Comparison of ENCODE assay signal across 28 cellular contexts in the genomic region with DNA sequence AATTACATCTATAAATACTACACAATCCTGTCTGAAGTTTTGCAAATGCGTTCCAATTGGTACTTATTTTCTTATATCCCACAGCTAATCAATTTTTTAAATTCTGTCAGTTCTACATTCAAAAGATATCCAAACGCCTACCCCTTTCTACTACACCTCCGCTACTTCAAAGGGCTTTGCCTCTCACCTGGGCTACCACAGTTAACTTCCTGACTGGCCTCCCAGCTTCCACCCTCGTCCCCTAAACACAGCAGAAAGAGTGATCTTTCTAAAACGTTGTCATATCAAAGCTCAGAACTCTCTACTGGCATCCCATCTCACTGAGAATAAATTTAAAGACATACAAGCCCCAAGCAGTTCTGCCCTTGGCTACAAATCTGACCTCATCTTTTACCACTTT.
"Had no signal": no experiment of that assay in that cellular context is flagged by ENCODE, and none has a peak within 500 bp of the region (broad histone marks: within the 10 kb centered on the region; RNA-seq: fewer than 3 reads in every experiment).

No MANE protein-coding gene starts in this region.

- ATAC-seq: esophagus mucosa; gastrocnemius medialis; left lobe of liver; natural killer cell treated with Interleukin-12 subunit alpha and Interleukin-12 subunit beta and Interleukin-15 and Interleukin-18, amount 100 ng/mL, for 72 hours; pancreas; sciatic nerve had no signal

- H3K36me3 ChIP-seq: gastrocnemius medialis, neutrophil, pancreas, right atrium auricular region, thoracic aorta, tibial nerve, upper lobe of left lung had no signal

- H3K4me3 Mint-ChIP-seq: dendritic cell treated with granulocyte-macrophage colony-stimulating factor and Interleukin-4, amounts not matched to agents 40 ng/mL and 50 ng/mL, for 4 days; endodermal cell; memory B cell; natural killer cell treated with Interleukin-12 subunit alpha and Interleukin-12 subunit beta and Interleukin-15 and Interleukin-18, amount 100 ng/mL, for 72 hours; neural crest cell had no signal

- H3K4me2 ChIP-seq: smooth muscle cell had no signal

- H3K27ac Mint-ChIP-seq: dendritic cell treated with granulocyte-macrophage colony-stimulating factor and Interleukin-4, amounts not matched to agents 40 ng/mL and 50 ng/mL, for 4 days; endodermal cell; memory B cell; natural killer cell treated with Interleukin-12 subunit alpha and Interleukin-12 subunit beta and Interleukin-15 and Interleukin-18, amount 100 ng/mL, for 72 hours; progenitor cell of endocrine pancreas had no signal

- H3K4me1 Mint-ChIP-seq: endodermal cell, neural crest cell had no signal

- H3K4me3 ChIP-seq: gastrocnemius medialis, lung, pancreas, right atrium auricular region, smooth muscle cell, thoracic aorta, tibial nerve, upper lobe of left lung had no signal

- H3K4me1 ChIP-seq: gastrocnemius medialis, pancreas, right atrium auricular region, tibial nerve, upper lobe of left lung had no signal

- DNase-seq: effector CD8-positive, alpha-beta T cell; endodermal cell; foreskin fibroblast; gastrocnemius medialis; head of caudate nucleus; kidney; pancreas; stimulated activated CD4-positive, alpha-beta T cell treated with anti-CD3 and anti-CD28 coated beads, Interleukin-12 subunit alpha, Interleukin-12 subunit beta, amount 100 ng/mL, for 4 hours; stimulated activated CD4-positive, alpha-beta T cell treated with anti-CD3 and anti-CD28 coated beads, Interleukin-1b, Interleukin-23, amount 100 ng/mL, for 48 hours; stimulated activated CD4-positive, alpha-beta T cell treated with anti-CD3 and anti-CD28 coated beads, Interleukin-4, amount 100 ng/mL, for 1 hour; stimulated activated CD8-positive, alpha-beta memory T cell treated with anti-CD3 and anti-CD28 coated beads, Interleukin-4, amount 100 ng/mL, for 48 hours; substantia nigra; upper lobe of left lung had no signal

- H3K27ac ChIP-seq: epithelial cell of prostate, gastrocnemius medialis, neutrophil, pancreas, right atrium auricular region, thoracic aorta, tibial nerve, upper lobe of left lung had no signal

- H3K9me3 ChIP-seq: gastrocnemius medialis, neutrophil, pancreas, thoracic aorta, upper lobe of left lung had no signal

- H3K9me3 Mint-ChIP-seq: dendritic cell treated with granulocyte-macrophage colony-stimulating factor and Interleukin-4, amounts not matched to agents 40 ng/mL and 50 ng/mL, for 4 days; endodermal cell; natural killer cell treated with Interleukin-12 subunit alpha and Interleukin-12 subunit beta and Interleukin-15 and Interleukin-18, amount 100 ng/mL, for 72 hours had no signal

- H3K27me3 ChIP-seq: gastrocnemius medialis, pancreas, right atrium auricular region, tibial nerve, upper lobe of left lung had no signal
